In the genomic region with DNA sequence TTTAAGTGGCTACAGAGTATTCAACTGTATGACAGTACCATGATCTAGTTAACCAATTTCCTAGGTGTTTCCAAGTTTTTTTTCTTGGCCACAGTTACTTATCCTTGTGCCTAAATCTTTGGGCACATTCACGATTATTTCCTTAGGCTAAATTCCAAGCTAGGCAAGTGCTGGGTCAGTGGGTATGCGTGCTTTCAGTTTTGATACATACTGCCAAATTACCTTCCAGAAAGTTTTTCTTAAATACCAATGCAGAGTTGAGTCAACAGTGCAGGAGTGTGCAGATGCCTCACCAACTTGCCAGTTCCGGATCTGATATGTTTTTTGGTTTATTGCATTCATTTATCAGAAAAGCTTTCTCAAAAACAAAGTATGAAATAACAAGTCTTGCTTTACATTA, we compare ENCODE assay signal across 18 cellular contexts.
"Had no signal": no experiment of that assay in that cellular context is flagged by ENCODE, and none has a peak within 500 bp of the region (broad histone marks: within the 10 kb centered on the region; RNA-seq: fewer than 3 reads in every experiment).

No MANE protein-coding gene starts in this region.

- H3K4me1 ChIP-seq: right atrium auricular region, tibial nerve, uterus had no signal

- H3K4me3 ChIP-seq: right atrium auricular region, tibial nerve, uterus had no signal

- H3K27ac Mint-ChIP-seq: memory B cell, progenitor cell of endocrine pancreas had no signal

- DNase-seq: activated CD4-positive, alpha-beta T cell treated with anti-CD3 and anti-CD28 coated beads for 1 hour; activated gamma-delta T cell; amniotic stem cell; brain microvascular endothelial cell; effector memory CD4-positive, alpha-beta T cell; kidney glomerular epithelial cell; left ventricle myocardium superior; occipital lobe; stimulated activated naive CD8-positive, alpha-beta T cell treated with anti-CD3 and anti-CD28 coated beads, Interleukin-15, Interleukin-2, amounts not matched to agents 100 U/mL and 50 U/mL, for 24 hours; SW 1271; T-helper 2 cell; uterus had no signal

- H3K4me3 Mint-ChIP-seq: memory B cell had no signal

- H3K27ac ChIP-seq: brain microvascular endothelial cell, right atrium auricular region, tibial nerve, uterus, VCaP had no signal

- H3K4me1 Mint-ChIP-seq: memory B cell had no signal

- H3K27me3 ChIP-seq: brain microvascular endothelial cell, right atrium auricular region, tibial nerve, uterus had no signal

- H3K9me3 ChIP-seq: uterus had no signal

- H3K36me3 ChIP-seq: uterus had no signal

- H3K27me3 Mint-ChIP-seq: memory B cell, progenitor cell of endocrine pancreas had no signal

- ATAC-seq: activated naive CD4-positive, alpha-beta T cell treated with anti-CD3 and anti-CD28 coated beads, Interleukin-2, amount 50 U/mL, for 72 hours; left ventricle myocardium superior; stimulated activated naive CD8-positive, alpha-beta T cell treated with anti-CD3 and anti-CD28 coated beads, Interleukin-15, Interleukin-2, amounts not matched to agents 100 U/mL and 50 U/mL, for 24 hours had no signal
